In genomic region chr15:69424748-69425413, GRCh38 we compare ENCODE assay signal across 13 cellular contexts.
"Had no signal": no experiment of that assay in that cellular context is flagged by ENCODE, and none has a peak within 500 bp of the region (broad histone marks: within the 10 kb centered on the region; RNA-seq: fewer than 3 reads in every experiment).

No MANE protein-coding gene starts in this region.

- ATAC-seq: activated CD8-positive, alpha-beta T cell treated with anti-CD3 and anti-CD28 coated beads for 36 hours; activated naive CD4-positive, alpha-beta T cell treated with anti-CD3 and anti-CD28 coated beads, Interleukin-2, amount 50 U/mL, for 72 hours; natural killer cell treated with Interleukin-12 subunit alpha and Interleukin-12 subunit beta and Interleukin-15 and Interleukin-18, amount 100 ng/mL, for 72 hours; right lobe of liver had no signal

- DNase-seq: activated B cell treated with CpG ODN at 0.5 μM for 24 hours; activated CD4-positive, alpha-beta T cell treated with anti-CD3 and anti-CD28 coated beads for 48 hours; activated CD8-positive, alpha-beta T cell treated with anti-CD3 and anti-CD28 coated beads for 36 hours; activated effector memory CD4-positive, alpha-beta T cell treated with anti-CD3 and anti-CD28 coated beads, Interleukin-2, amount 50 U/mL, for 16 hours; activated T-cell treated with anti-CD3 and anti-CD28 coated beads, Interleukin-2, amount 50 U/mL, for 48 hours; amniotic stem cell; brain microvascular endothelial cell; cerebellar nuclear complex; kidney; right lobe of liver; T-helper 2 cell had no signal

- H3K4me1 ChIP-seq: right lobe of liver had no signal

- H3K27me3 ChIP-seq: brain microvascular endothelial cell, right lobe of liver had no signal

- FAIRE-seq: kidney had no signal

- H3K9me3 ChIP-seq: right lobe of liver had no signal

- H3K27ac ChIP-seq: brain microvascular endothelial cell, right lobe of liver had no signal

- H3K36me3 ChIP-seq: right lobe of liver had no signal

- H3K4me3 ChIP-seq: right lobe of liver had no signal
